Comparison of ENCODE assay signal across 1 cellular context in the genomic region with DNA sequence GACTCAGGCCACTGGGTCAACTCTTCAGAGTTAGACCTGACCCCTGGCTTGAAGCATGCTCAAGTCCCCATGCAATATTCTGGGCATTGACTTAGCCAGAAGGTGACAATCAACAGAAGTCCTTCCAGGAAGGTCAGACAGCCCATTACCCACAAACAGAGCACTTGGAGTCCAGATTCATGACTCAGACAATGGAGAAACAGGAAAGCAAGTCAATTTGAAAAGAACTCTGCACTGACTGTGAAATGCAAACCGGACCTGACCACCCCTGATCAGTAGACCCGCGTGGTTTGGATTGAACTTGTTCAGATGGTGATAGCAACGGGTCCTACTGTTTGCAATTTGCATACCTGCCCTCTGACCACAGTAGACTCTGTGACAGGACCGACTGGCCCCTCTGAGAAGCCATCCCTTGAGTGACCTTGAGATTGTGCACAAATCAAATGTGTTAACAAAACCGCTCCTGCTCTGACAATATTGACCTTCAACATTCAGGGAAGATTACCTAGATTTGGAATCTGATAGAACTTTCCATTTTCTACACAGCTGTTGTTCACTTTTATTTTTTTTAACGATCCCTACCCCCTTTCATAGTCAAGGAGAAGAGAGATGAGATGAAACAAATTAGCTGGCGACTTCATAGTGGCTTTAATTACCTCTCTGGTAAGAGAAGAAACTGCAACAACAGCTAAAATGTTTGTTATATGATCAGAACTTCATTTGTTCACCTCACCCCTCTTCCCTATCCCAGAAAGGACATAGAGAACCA.
TF ChIP-seq lines count a peak whose summit lies in the region.

No MANE protein-coding gene starts in this region.

TF ChIP-seq in HepG2, 621 proteins besides CTCF, POLR2A, EP300 and RAD21 (continued from another document):
- TF ChIP-seq IRF9 (CRISPR knock-in tag; IDR thresholded peaks at IDR 0.05; ENCODE audit: borderline replicate concordance) (0 out of 2 replicates have a peak, but pooled peaks have one; percentile 47), ZFP37 (CRISPR knock-in tag; IDR thresholded peaks at IDR 0.05; ENCODE audit: borderline replicate concordance) (peak; percentile 56; the same call in 1 of the 2 replicates), ZSCAN21 (CRISPR knock-in tag; IDR thresholded peaks at IDR 0.05; ENCODE audit: borderline replicate concordance) (0 out of 2 replicates have a peak, but pooled peaks have one; percentile 24), PCBP1 (IDR thresholded peaks at IDR 0.05; ENCODE audit: borderline replicate concordance, low read depth, low read length) (no peak), ARNT2 (CRISPR knock-in tag; IDR thresholded peaks at IDR 0.05; ENCODE audit: low read depth) (no peak; the same call in none of the 2 replicates), KLF6 (CRISPR knock-in tag; IDR thresholded peaks at IDR 0.05) (no peak), ZNF747 (CRISPR knock-in tag; IDR thresholded peaks at IDR 0.05; ENCODE audit: borderline replicate concordance) (no peak), NFIC (IDR thresholded peaks at IDR 0.05; ENCODE audit: low read length) (peak; percentile 91; the same call in 1 of the 2 replicates), NPAS2 (CRISPR knock-in tag; IDR thresholded peaks at IDR 0.05; ENCODE audit: borderline replicate concordance) (no peak), GMEB2 (CRISPR knock-in tag; IDR thresholded peaks at IDR 0.05; ENCODE audit: low read depth) (no peak), SP5 (CRISPR knock-in tag; IDR thresholded peaks at IDR 0.05; ENCODE audit: borderline replicate concordance, low read depth) (peak; percentile 44; the same call in 1 of the 2 replicates), HMGA1 (CRISPR knock-in tag; conservative IDR thresholded peaks at IDR 0.05) (no peak), ZNF792 (CRISPR knock-in tag; IDR thresholded peaks at IDR 0.05) (peak; percentile 73; the same call in 1 of the 2 replicates), ZNF709 (CRISPR knock-in tag; IDR thresholded peaks at IDR 0.05) (no peak), ZNF501 (CRISPR knock-in tag; IDR thresholded peaks at IDR 0.05) (peak; percentile 58; the same call in 1 of the 2 replicates), TGIF2 (CRISPR knock-in tag; IDR thresholded peaks at IDR 0.05) (no peak; the same call in 1 of the 2 replicates), PPARG (CRISPR knock-in tag; conservative IDR thresholded peaks at IDR 0.05) (peak; percentile 98)
- TF ChIP-seq, protein P1, sequence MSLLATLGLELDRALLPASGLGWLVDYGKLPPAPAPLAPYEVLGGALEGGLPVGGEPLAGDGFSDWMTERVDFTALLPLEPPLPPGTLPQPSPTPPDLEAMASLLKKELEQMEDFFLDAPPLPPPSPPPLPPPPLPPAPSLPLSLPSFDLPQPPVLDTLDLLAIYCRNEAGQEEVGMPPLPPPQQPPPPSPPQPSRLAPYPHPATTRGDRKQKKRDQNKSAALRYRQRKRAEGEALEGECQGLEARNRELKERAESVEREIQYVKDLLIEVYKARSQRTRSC (CRISPR knock-in tag; IDR thresholded peaks at IDR 0.05; ENCODE audit: low read depth): no peak
